Comparison of ENCODE assay signal across 1 cellular context in genomic region chr16:23795369-23795768, GRCh38.
A peak's percentile ranks its signal among the peaks of the same experiment; 100 is the strongest.
TF ChIP-seq lines count a peak whose summit lies in the region.

No MANE protein-coding gene starts in this region.

TF ChIP-seq in K562, 482 proteins besides CTCF, POLR2A, EP300 and RAD21 (continued from another document):
- 0 out of 2 replicates have a peak, but pooled peaks have one; percentile 27 for TF ChIP-seq ZNF395 (CRISPR knock-in tag; IDR thresholded peaks at IDR 0.05)
- TF ChIP-seq RREB1 (CRISPR knock-in tag; IDR thresholded peaks at IDR 0.05): no peak
- no peak for TF ChIP-seq DIDO1 (tag; IDR thresholded peaks at IDR 0.05; ENCODE audit: low read depth)
- TF ChIP-seq FOSL1 (tag; conservative IDR thresholded peaks at IDR 0.05): peak; percentile 63
- TF ChIP-seq SAFB (IDR thresholded peaks at IDR 0.05; ENCODE audit: borderline replicate concordance, low read depth, low read length): no peak
- peak; percentile 67; the same call in 1 of the 2 replicates for TF ChIP-seq JUND (IDR thresholded peaks at IDR 0.05; ENCODE audit: borderline replicate concordance, low read depth, low read length)
- TF ChIP-seq JUND (tag; IDR thresholded peaks at IDR 0.05; ENCODE audit: borderline replicate concordance, low read depth, low read length): peak; percentile 37; the same call in 1 of the 3 replicates
- TF ChIP-seq ZNF384 (IDR thresholded peaks at IDR 0.05; ENCODE audit: low read depth, low read length): no peak
- TF ChIP-seq L3MBTL2 (IDR thresholded peaks at IDR 0.05): peak; percentile 54; the same call in 1 of the 2 replicates
- no peak for TF ChIP-seq SFPQ (IDR thresholded peaks at IDR 0.05; ENCODE audit: low read depth, low read length)
- no peak for TF ChIP-seq GATAD2A (IDR thresholded peaks at IDR 0.05)
- no peak for TF ChIP-seq IRF2 (CRISPR knock-in tag; IDR thresholded peaks at IDR 0.05)
- TF ChIP-seq ARID1B (IDR thresholded peaks at IDR 0.05): 0 out of 2 replicates have a peak, but pooled peaks have one; percentile 15
- TF ChIP-seq BACH1 (tag; IDR thresholded peaks at IDR 0.05): no peak
- TF ChIP-seq PHB (CRISPR knock-in tag; IDR thresholded peaks at IDR 0.05): no peak
- no peak for TF ChIP-seq ZNF121 (CRISPR knock-in tag; conservative IDR thresholded peaks at IDR 0.05)
- no peak for TF ChIP-seq TFAP4 (CRISPR knock-in tag; IDR thresholded peaks at IDR 0.05; ENCODE audit: borderline replicate concordance)
- no peak for TF ChIP-seq MECOM (CRISPR knock-in tag; IDR thresholded peaks at IDR 0.05)
- TF ChIP-seq MGA (IDR thresholded peaks at IDR 0.05): peak; percentile 49
- TF ChIP-seq E2F8 (IDR thresholded peaks at IDR 0.05; ENCODE audit: low read depth, partially characterized antibody): no peak
- no peak for TF ChIP-seq FOXK1 (CRISPR knock-in tag; IDR thresholded peaks at IDR 0.05; ENCODE audit: borderline replicate concordance)
- TF ChIP-seq RBM14 (IDR thresholded peaks at IDR 0.05; ENCODE audit: borderline replicate concordance, insufficient read depth, low read depth, low read length): no peak
- TF ChIP-seq SNRNP70 (optimal IDR thresholded peaks at IDR 0.05; ENCODE audit: low read depth, low read length): no peak
- TF ChIP-seq NR0B1 (IDR thresholded peaks at IDR 0.05; ENCODE audit: partially characterized antibody): no peak
- TF ChIP-seq SIN3B (IDR thresholded peaks at IDR 0.05; ENCODE audit: low read depth): no peak
- TF ChIP-seq KAT8 (IDR thresholded peaks at IDR 0.05; ENCODE audit: low read depth): no peak
- TF ChIP-seq TCF7L2 (IDR thresholded peaks at IDR 0.05; ENCODE audit: low read depth, low read length): no peak
- TF ChIP-seq ZNF224 (CRISPR knock-in tag; IDR thresholded peaks at IDR 0.05): no peak
- TF ChIP-seq NR1H2 (CRISPR knock-in tag; IDR thresholded peaks at IDR 0.05): no peak
